Comparison of ENCODE assay signal across 16 cellular contexts in genomic region chr12:2326470-2326869, GRCh38.
"Had no signal": no experiment of that assay in that cellular context is flagged by ENCODE, and none has a peak within 500 bp of the region (broad histone marks: within the 10 kb centered on the region; RNA-seq: fewer than 3 reads in every experiment).

No MANE protein-coding gene starts in this region.

- H3K4me2 ChIP-seq: hepatocyte had no signal

- H2AFZ ChIP-seq: hepatocyte had no signal

- H3K36me3 ChIP-seq: transverse colon had no signal

- DNase-seq: cerebellar nuclear complex; dermis blood vessel endothelial cell; endodermal cell; erythroblast; foreskin keratinocyte; kidney; left cardiac atrium; naive thymus-derived CD8-positive, alpha-beta T cell; posterior cingulate gyrus; stimulated activated CD4-positive, alpha-beta T cell treated with anti-CD3 and anti-CD28 coated beads, Interleukin-4, amount 100 ng/mL, for 1 hour; stimulated activated CD8-positive, alpha-beta memory T cell treated with anti-CD3 and anti-CD28 coated beads, Interleukin-4, amount 100 ng/mL, for 48 hours; stimulated activated naive CD8-positive, alpha-beta T cell treated with anti-CD3 and anti-CD28 coated beads, Interleukin-15, Interleukin-2, amounts not matched to agents 100 U/mL and 50 U/mL, for 24 hours; transverse colon had no signal

- H3K27ac ChIP-seq: foreskin keratinocyte, hepatocyte had no signal

- H3K4me3 ChIP-seq: hepatocyte, transverse colon had no signal

- H3K4me1 ChIP-seq: foreskin keratinocyte had no signal

- H3K27me3 ChIP-seq: foreskin keratinocyte, hepatocyte, transverse colon had no signal

- ATAC-seq: foreskin keratinocyte; left cardiac atrium; naive thymus-derived CD8-positive, alpha-beta T cell; right cardiac atrium; stimulated activated effector memory CD8-positive, alpha-beta T cell treated with anti-CD3 and anti-CD28 coated beads, Interleukin-12 subunit alpha, Interleukin-12 subunit beta, amount 100 ng/mL, for 72 hours; stimulated activated naive CD8-positive, alpha-beta T cell treated with anti-CD3 and anti-CD28 coated beads, Interleukin-15, Interleukin-2, amounts not matched to agents 100 U/mL and 50 U/mL, for 24 hours had no signal

- H3K9me3 ChIP-seq: transverse colon had no signal
